22 cellular contexts compared by ENCODE assay signal in genomic region chr13:109369357-109370052, GRCh38.
A peak's percentile ranks its signal among the peaks of the same experiment; 100 is the strongest.
DNase-seq lines count a peak whose midpoint lies in the region; ATAC-seq and TF ChIP-seq lines count a peak whose summit lies in the region.
"Had no signal": no experiment of that assay in that cellular context is flagged by ENCODE, and none has a peak within 500 bp of the region (broad histone marks: within the 10 kb centered on the region; RNA-seq: fewer than 3 reads in every experiment).

No MANE protein-coding gene starts in this region.

- DNase-seq in heart left ventricle (no peak), right atrium auricular region (ENCODE audit: low spot score) (no peak), head of caudate nucleus (peak in 32 of 42 donors; percentile 14 to 69 (median 38)), occipital lobe (lab: John Stamatoyannopoulos, UW) (peak; percentile 63), MV-4-11 (lab: John Stamatoyannopoulos, UW) (no peak)
- DNase-seq in stimulated activated CD4-positive, alpha-beta T cell treated with anti-CD3 and anti-CD28 coated beads, Interleukin-1b, Interleukin-23, amount 100 ng/mL, for 48 hours: no peak
- DNase-seq: activated naive CD4-positive, alpha-beta T cell treated with anti-CD3 and anti-CD28 coated beads, Interleukin-2, amount 10 ng/mL, durations not matched to agents 7 days and 5 days; activated T-cell treated with anti-CD3 and anti-CD28 coated beads, Interleukin-2, amount 50 U/mL, for 72 hours; colonic mucosa; DMS 273 treated with DMSO at 0.1 percent for 48 hours; foreskin fibroblast; GDM1; mesendoderm; MM.1S; NCI-H748 treated with DMSO at 0.1 percent for 48 hours; SHP77; stimulated activated CD4-positive, alpha-beta T cell treated with anti-CD3 and anti-CD28 coated beads, Interleukin-4, amount 100 ng/mL, for 24 hours; stimulated activated naive CD8-positive, alpha-beta T cell treated with anti-CD3 and anti-CD28 coated beads, Interleukin-15, amount 100 ng/mL, for 72 hours; T-cell had no signal

- ATAC-seq in heart left ventricle (peak in 3 of 4 donors; percentile 21 to 54 (median 38)), GM21576 (IDR thresholded peaks at IDR 0.05; ENCODE audit: unreplicated experiment) (no peak), HG02973 (IDR thresholded peaks at IDR 0.05; ENCODE audit: unreplicated experiment) (no peak)
- ATAC-seq: activated T-cell treated with anti-CD3 and anti-CD28 coated beads, Interleukin-2, amount 50 U/mL, for 72 hours; natural killer cell treated with Interleukin-12 subunit alpha and Interleukin-12 subunit beta and Interleukin-15 and Interleukin-18, amount 100 ng/mL, for 72 hours; stimulated activated naive CD8-positive, alpha-beta T cell treated with anti-CD3 and anti-CD28 coated beads, Interleukin-15, amount 100 ng/mL, for 72 hours; T-cell had no signal

- H3K36me3 ChIP-seq in heart left ventricle (no peaks in the 10 kb centered on the region), right atrium auricular region (no peaks in the 10 kb centered on the region)
- H3K36me3 ChIP-seq: colonic mucosa had no signal

- H3K4me1 ChIP-seq in heart left ventricle (peaks cover 0 to 8% (median 0%) of the 10 kb centered on the region in 12 donors), right atrium auricular region (peaks cover 0 to 9% of the 10 kb centered on the region in 2 donors)
- H3K4me1 ChIP-seq: colonic mucosa had no signal

- 53 to 63% (median 55%) methylated on average over 11 to 14 of the region's 14 CpGs for WGBS in heart left ventricle, 4 donors

- H3K27me3 ChIP-seq in heart left ventricle: no peaks in the 10 kb centered on the region
- H3K27me3 ChIP-seq in right atrium auricular region: no peaks in the 10 kb centered on the region
- H3K27me3 ChIP-seq: colonic mucosa had no signal

- H3K27ac ChIP-seq in heart left ventricle (no peak overlapping the region), right atrium auricular region (peak overlapping the region in 1 of 2 donors; percentile 16)
- H3K27ac ChIP-seq: colonic mucosa had no signal

- H3K4me3 ChIP-seq in heart left ventricle: no peak overlapping the region
- no peak overlapping the region for H3K4me3 ChIP-seq in right atrium auricular region
- H3K4me3 ChIP-seq: colonic mucosa had no signal

- no peak for TF ChIP-seq POLR2A in heart left ventricle (IDR thresholded peaks at IDR 0.05)

- TF ChIP-seq CTCF in heart left ventricle (IDR thresholded peaks at IDR 0.05): no peak
- TF ChIP-seq CTCF in right atrium auricular region (IDR thresholded peaks at IDR 0.05): no peak

- intact Hi-C loops in heart left ventricle (cut with DNase I) (no loop called here), head of caudate nucleus (cut with DNase I) (no loop called here)

- H3K9me3 ChIP-seq in heart left ventricle (peaks cover 0 to 8% (median 0%) of the 10 kb centered on the region in 12 donors), right atrium auricular region (peaks cover 0 to 7% of the 10 kb centered on the region in 2 donors)
- H3K9me3 ChIP-seq: colonic mucosa had no signal

Comparison
In these comparisons a context has a peak if more than half of its experiments do, and no peak if none do; other contexts are left out.
1. ATAC-seq: peak in heart left ventricle (3 of 4); none in GM21576 (single experiment) and HG02973 (single experiment).
2. DNase-seq: peak in head of caudate nucleus (32 of 42) and occipital lobe (single experiment); none in heart left ventricle (0 of 5), right atrium auricular region (single experiment), MV-4-11 (single experiment) and stimulated activated CD4-positive, alpha-beta T cell treated with anti-CD3 and anti-CD28 coated beads, Interleukin-1b, Interleukin-23, amount 100 ng/mL, for 48 hours (single experiment).